Comparison of ENCODE assay signal across 1 cellular context in genomic region chr12:120979862-120980696, GRCh38.
TF ChIP-seq lines count a peak whose summit lies in the region.

No MANE protein-coding gene starts in this region.

TF ChIP-seq in HepG2, 621 proteins besides CTCF, POLR2A, EP300 and RAD21 (continued from another document and continues in another):
- TF ChIP-seq E2F2 (CRISPR knock-in tag; IDR thresholded peaks at IDR 0.05; ENCODE audit: borderline replicate concordance) (no peak), IKZF1 (IDR thresholded peaks at IDR 0.05) (no peak), THAP9 (CRISPR knock-in tag; IDR thresholded peaks at IDR 0.05; ENCODE audit: borderline replicate concordance) (0 out of 2 replicates have a peak, but pooled peaks have one; percentile 20), MAX (IDR thresholded peaks at IDR 0.05) (no peak), YEATS2 (CRISPR knock-in tag; IDR thresholded peaks at IDR 0.05; ENCODE audit: borderline replicate concordance) (0 out of 2 replicates have a peak, but pooled peaks have one; percentile 14), HOMEZ (CRISPR knock-in tag; IDR thresholded peaks at IDR 0.05; ENCODE audit: low read depth) (0 out of 2 replicates have a peak, but pooled peaks have one; percentile 28), CC2D1A (CRISPR knock-in tag; IDR thresholded peaks at IDR 0.05) (no peak), ZNF746 (CRISPR knock-in tag; IDR thresholded peaks at IDR 0.05) (0 out of 2 replicates have a peak, but pooled peaks have one; percentile 81), KDM5B (CRISPR knock-in tag; IDR thresholded peaks at IDR 0.05; ENCODE audit: borderline replicate concordance) (peak; percentile 62; the same call in 1 of the 2 replicates), ZNF407 (CRISPR knock-in tag; IDR thresholded peaks at IDR 0.05; ENCODE audit: not compliant biosample characterization) (no peak), ISL2 (CRISPR knock-in tag; IDR thresholded peaks at IDR 0.05) (no peak; the same call in 1 of the 2 replicates), ATF3 (CRISPR knock-in tag; IDR thresholded peaks at IDR 0.05) (no peak), SKI (IDR thresholded peaks at IDR 0.05; ENCODE audit: partially characterized antibody) (no peak), ZNF136 (CRISPR knock-in tag; IDR thresholded peaks at IDR 0.05; ENCODE audit: low read depth) (no peak), ZNF33A (CRISPR knock-in tag; IDR thresholded peaks at IDR 0.05; ENCODE audit: borderline replicate concordance) (no peak), ZNF138 (CRISPR knock-in tag; IDR thresholded peaks at IDR 0.05; ENCODE audit: low read depth) (no peak), ESRRA (CRISPR knock-in tag; IDR thresholded peaks at IDR 0.05; ENCODE audit: low read depth) (no peak), NFE2 (CRISPR knock-in tag; IDR thresholded peaks at IDR 0.05) (no peak), NRL (CRISPR knock-in tag; IDR thresholded peaks at IDR 0.05; ENCODE audit: borderline replicate concordance) (no peak), U2AF2 (IDR thresholded peaks at IDR 0.05; ENCODE audit: low read depth, low read length) (no peak), ZNF3 (CRISPR knock-in tag; IDR thresholded peaks at IDR 0.05) (no peak), ZNF672 (CRISPR knock-in tag; IDR thresholded peaks at IDR 0.05) (no peak), ZNF710 (CRISPR knock-in tag; IDR thresholded peaks at IDR 0.05; ENCODE audit: borderline replicate concordance) (0 out of 2 replicates have a peak, but pooled peaks have one; percentile 28), BATF2 (CRISPR knock-in tag; IDR thresholded peaks at IDR 0.05) (no peak), FOXK2 (IDR thresholded peaks at IDR 0.05) (no peak), ZNF451 (CRISPR knock-in tag; IDR thresholded peaks at IDR 0.05) (no peak), ZNF232 (CRISPR knock-in tag; IDR thresholded peaks at IDR 0.05; ENCODE audit: borderline replicate concordance) (peak; percentile 62; the same call in 1 of the 2 replicates), MXD1 (CRISPR knock-in tag; IDR thresholded peaks at IDR 0.05) (peak; percentile 52; the same call in 1 of the 2 replicates), TAF1 (CRISPR knock-in tag; IDR thresholded peaks at IDR 0.05) (peak; percentile 62), TEAD2 (CRISPR knock-in tag; IDR thresholded peaks at IDR 0.05) (no peak), ZNF891 (CRISPR knock-in tag; IDR thresholded peaks at IDR 0.05) (no peak), ELK4 (CRISPR knock-in tag; IDR thresholded peaks at IDR 0.05; ENCODE audit: borderline replicate concordance) (0 out of 2 replicates have a peak, but pooled peaks have one; percentile 62), TMF1 (CRISPR knock-in tag; IDR thresholded peaks at IDR 0.05; ENCODE audit: low read depth) (peak; percentile 93), SP5 (CRISPR knock-in tag; IDR thresholded peaks at IDR 0.05; ENCODE audit: borderline replicate concordance, low read depth) (peak; percentile 88), ZSCAN20 (CRISPR knock-in tag; IDR thresholded peaks at IDR 0.05; ENCODE audit: borderline replicate concordance) (0 out of 2 replicates have a peak, but pooled peaks have one; percentile 41), PBX2 (CRISPR knock-in tag; IDR thresholded peaks at IDR 0.05) (no peak), ZNF44 (CRISPR knock-in tag; IDR thresholded peaks at IDR 0.05) (no peak), DR1 (CRISPR knock-in tag; IDR thresholded peaks at IDR 0.05) (0 out of 2 replicates have a peak, but pooled peaks have one; percentile 43), ZNF205 (CRISPR knock-in tag; IDR thresholded peaks at IDR 0.05) (0 out of 2 replicates have a peak, but pooled peaks have one; percentile 47), PCBP2 (optimal IDR thresholded peaks at IDR 0.05; ENCODE audit: low read depth, low read length, poor library complexity, severe bottlenecking) (no peak), ZBTB8A (CRISPR knock-in tag; IDR thresholded peaks at IDR 0.05; ENCODE audit: borderline replicate concordance, low read depth) (no peak), KAT2B (IDR thresholded peaks at IDR 0.05; ENCODE audit: borderline replicate concordance, low read depth, low read length) (no peak)
